ENCODE assay signal across 1 cellular context in the genomic region with DNA sequence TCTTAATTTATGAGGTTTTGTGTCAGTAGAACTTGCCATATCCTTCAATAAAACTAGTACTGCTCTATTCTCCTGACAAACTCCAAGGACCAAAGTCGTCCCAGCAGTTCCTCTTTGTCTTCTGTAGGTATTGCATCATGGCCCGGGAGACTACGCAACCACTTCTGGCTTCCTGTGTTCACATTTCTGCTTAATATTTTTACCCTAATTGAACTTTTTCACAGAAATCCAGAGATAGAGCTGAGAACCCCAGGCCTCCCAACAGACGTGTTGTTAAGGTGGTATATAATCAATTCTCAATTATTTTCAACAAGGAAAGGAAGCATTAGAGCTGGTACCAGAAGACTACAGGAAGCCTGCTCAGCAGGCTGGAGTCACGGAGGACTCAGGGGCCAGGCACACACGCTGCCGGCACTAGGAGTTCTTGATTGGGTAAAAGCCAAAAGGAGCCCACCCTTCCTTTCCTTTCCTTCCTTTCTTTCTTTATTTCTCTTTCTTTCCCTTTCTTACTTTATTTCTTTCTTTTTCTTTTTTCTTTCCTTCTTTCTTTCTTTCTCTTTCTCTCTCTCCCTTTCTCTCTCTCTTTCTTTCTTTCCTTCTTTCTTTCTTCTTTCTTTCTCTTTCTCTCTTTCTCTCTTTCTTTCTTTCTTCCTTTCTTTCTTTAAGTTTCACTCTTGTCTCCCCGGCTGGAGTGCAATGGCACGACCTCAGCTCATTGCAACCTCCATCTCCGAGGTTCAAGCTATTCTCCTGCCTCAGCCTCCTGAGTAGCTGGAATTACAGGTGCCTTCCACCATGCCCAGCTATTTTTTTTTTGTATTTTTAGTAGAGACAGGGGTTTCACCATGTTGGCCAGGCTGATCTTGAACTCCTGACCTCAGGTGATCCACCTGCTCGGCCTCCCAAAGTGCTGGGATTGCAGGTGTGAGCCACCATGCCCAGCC.
TF ChIP-seq lines count a peak whose summit lies in the region.

No MANE protein-coding gene starts in this region.

TF ChIP-seq in GM23338, 12 proteins besides CTCF, POLR2A, EP300 and RAD21:
- TF ChIP-seq ZNF331 (CRISPR knock-in tag; IDR thresholded peaks at IDR 0.05; ENCODE audit: low read depth) (no peak), ETS1 (IDR thresholded peaks at IDR 0.05) (no peak), NANOG (IDR thresholded peaks at IDR 0.05; ENCODE audit: borderline replicate concordance) (no peak), EZH2 (IDR thresholded peaks at IDR 0.05; ENCODE audit: low read depth, unreplicated experiment) (no peak)
